ENCODE assay signal across 35 cellular contexts in the genomic region with DNA sequence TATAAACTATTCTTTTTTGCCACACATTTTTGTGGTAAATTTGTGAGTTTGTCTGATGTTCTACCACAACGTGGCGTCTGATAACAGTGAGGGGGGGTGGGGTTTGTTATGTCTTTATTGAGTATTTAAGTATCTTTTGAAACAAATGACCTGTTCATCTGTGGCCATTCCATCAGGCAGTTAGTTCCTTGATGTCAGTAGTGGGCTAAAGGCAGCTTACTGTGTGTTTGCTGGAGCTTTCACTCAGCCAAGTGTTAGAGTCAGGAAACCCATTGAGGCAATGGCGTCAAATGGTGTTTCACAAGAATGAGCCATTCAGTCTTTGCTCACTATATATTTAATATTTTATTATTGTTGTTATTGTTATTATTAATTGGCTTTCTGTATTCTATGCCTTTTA. TPM values are rescaled to one million over a fixed set of nuclear protein-coding genes. Genes with fewer than 3 reads are reported as not detected.
DNase-seq lines count a peak whose midpoint lies in the region; ATAC-seq, FAIRE-seq and TF ChIP-seq lines count a peak whose summit lies in the region.
"Had no signal": no experiment of that assay in that cellular context is flagged by ENCODE, and none has a peak within 500 bp of the region (broad histone marks: within the 10 kb centered on the region; RNA-seq: fewer than 3 reads in every experiment).

No MANE protein-coding gene starts in this region.

- FAIRE-seq in HepG2 (lab: Jason Lieb, UNC) (no peak), H1 (lab: Jason Lieb, UNC) (no peak)
- FAIRE-seq: A204.1, A549, D721Med had no signal

- no peaks in the 10 kb centered on the region; the same call in 1 of the 2 replicates for H3K79me1 ChIP-seq in H1 (ENCODE audit: low read depth, low read length)

- intact Hi-C loops in HepG2 (cut with micrococcal nuclease; ENCODE audit: unreplicated experiment) (no loop called here), right lobe of liver (cut with DNase I) (no loop called here)

- no peak overlapping the region for H3K4me3 Mint-ChIP-seq in HFFc6
- H3K4me3 Mint-ChIP-seq: B cell; CD14-positive monocyte; CD4-positive, alpha-beta memory T cell; CD4-positive, alpha-beta T cell; CD4-positive, CD25-positive, alpha-beta regulatory T cell; CD8-positive, alpha-beta memory T cell; CD8-positive, alpha-beta T cell had no signal

- peaks cover 18% of the 10 kb centered on the region for H3K27me3 Mint-ChIP-seq in HFFc6 (ENCODE audit: insufficient read depth)
- H3K27me3 Mint-ChIP-seq: B cell; CD4-positive, alpha-beta memory T cell; CD4-positive, alpha-beta T cell; CD4-positive, CD25-positive, alpha-beta regulatory T cell; CD8-positive, alpha-beta memory T cell had no signal

- CTCF ChIA-PET in HepG2 (lab: Yijun Ruan, JAX; ENCODE audit: low intra/inter-chr PET ratio, low total read pairs) (no interaction called here), H1 (lab: Charles Lee; ENCODE audit: partially characterized antibody) (interaction anchor here (1.0 to 1.3 kb wide), 2 partner anchors 11 to 307 kb away, joined by 4 read pairs; no protein-coding TSS in a partner anchor)

- H3K27me3 ChIP-seq in HepG2 (ENCODE audit: control insufficient read depth in 1 of 2, insufficient read depth in 2 of 2, low read length in 2 of 2), result no peaks in the 10 kb centered on the region
- no peaks in the 10 kb centered on the region for H3K27me3 ChIP-seq in right lobe of liver
- no peaks in the 10 kb centered on the region for H3K27me3 ChIP-seq in H1 (replicated peaks in 1 of 4; ENCODE audit: control insufficient read depth in 3 of 4, extremely low read depth in 1 of 4, insufficient read depth in 3 of 4, low read length in 3 of 4)
- H3K27me3 ChIP-seq: BE2C; BLaER1; BLaER1 treated with 17β-estradiol and CSF1 and Interleukin-3, amounts not matched to agents 10 nM and 100 nM had no signal

- H3K27ac ChIP-seq in HepG2 (ENCODE audit: extremely low read length, insufficient read depth, low read length) (no peak overlapping the region), right lobe of liver (no peak overlapping the region), H1 (ENCODE audit: low read depth, low read length) (no peak overlapping the region)
- H3K27ac ChIP-seq: 22Rv1; A549; BLaER1; BLaER1 treated with 17β-estradiol and CSF1 and Interleukin-3, amounts not matched to agents 10 nM and 100 nM; C4-2B had no signal

- H3K4me3 ChIP-seq in HepG2 (replicated peaks in 1 of 3; ENCODE audit: insufficient read depth in 1 of 3, low read depth in 2 of 3, low read length in 3 of 3), result no peak overlapping the region
- H3K4me3 ChIP-seq in right lobe of liver, result no peak overlapping the region
- no peak overlapping the region for H3K4me3 ChIP-seq in H1 (ENCODE audit: extremely low read depth in 1 of 4, insufficient read depth in 2 of 4, low read depth in 3 of 4, low read length in 4 of 4)
- H3K4me3 ChIP-seq: A549; BLaER1; BLaER1 treated with 17β-estradiol and CSF1 and Interleukin-3, amounts not matched to agents 10 nM and 100 nM had no signal

- peaks cover 17 to 80% of the 10 kb centered on the region in 2 experiments for H3K36me3 ChIP-seq in HepG2 (replicated peaks in 1 of 2; ENCODE audit: control insufficient read depth in 1 of 2, insufficient read depth in 2 of 2, low read length in 2 of 2)
- H3K36me3 ChIP-seq in right lobe of liver, result peaks cover 0 to 50% (median 22%) of the 10 kb centered on the region in 4 donors
- peaks cover 5 to 27% (median 10%) of the 10 kb centered on the region in 4 experiments; a peak in 7 of 8 replicates for H3K36me3 ChIP-seq in H1 (ENCODE audit: control insufficient read depth in 2 of 4, insufficient read depth in 4 of 4, low read length in 3 of 4)

- H3K56ac ChIP-seq in H1 (replicated peaks; ENCODE audit: insufficient read length, low read depth, low read length), result peak overlapping the region; percentile 69

- H2AFZ ChIP-seq in HepG2 (ENCODE audit: low read length) (no peak overlapping the region), H1 (ENCODE audit: low read length) (no peak overlapping the region)

- no peak overlapping the region for H2BK20ac ChIP-seq in H1 (ENCODE audit: low read length)

- TF ChIP-seq POLR2A in HepG2 (IDR thresholded peaks at IDR 0.05; ENCODE audit: insufficient read depth in 1 of 2, low read depth in 2 of 2, low read length in 2 of 2) (no peak), right lobe of liver (IDR thresholded peaks at IDR 0.05) (no peak), H1 (IDR thresholded peaks at IDR 0.05; ENCODE audit: control extremely low read depth in 1 of 2, low read depth in 2 of 2, low read length in 2 of 2) (no peak)

- 97% methylated on average over 3 of the region's 3 CpGs for WGBS in HepG2 (ENCODE audit: low lambda C conversion rate)
- WGBS in right lobe of liver (ENCODE audit: insufficient coverage, low coverage, low lambda C conversion rate, missing lambda C conversion rate), result 97% methylated on average over 3 of the region's 3 CpGs
- WGBS in H1 (ENCODE audit: extremely low coverage in 1 of 2, insufficient coverage in 1 of 2, insufficient read length in 1 of 2, insufficient replicate concordance in 2 of 2, low coverage in 1 of 2, low lambda C conversion rate in 2 of 2, missing lambda C conversion rate in 1 of 2), 2 experiments, result 96% methylated on average over 3 of the region's 3 CpGs; no CpG with 5 or more reads in 1 of the 2 experiments

- in situ Hi-C loops in HepG2 (cut with HindIII; ENCODE audit: extremely low pct_ligation_motif_present, low pct_unique_long_range_greater_than_20kb), result no loop called here
- in situ Hi-C loops in SK-MEL-5 (cut with HindIII; ENCODE audit: low pct_unique_long_range_greater_than_20kb, low sequenced_read_pairs), result no loop called here

- BruUV-seq in HepG2 (replicated peaks; lab: Mats Ljungman, UMichigan), result no TSS peak

- DNase-seq in HepG2 (ENCODE audit: low spot score), result no peak
- DNase-seq in right lobe of liver, result no peak
- peak; percentile 53 for DNase-seq in SK-MEL-5 (ENCODE audit: low read depth, low spot score)
- DNase-seq in H1 (ENCODE audit: low read depth in 1 of 2, low spot score in 2 of 2), result no peak
- no peak for DNase-seq in HFFc6
- DNase-seq: 8988T; ACHN; AML-193; BE2C; C1 segment of cervical spinal cord; Caco-2; Calu3; CD4-positive, alpha-beta memory T cell; CD4-positive, alpha-beta T cell; CD4-positive, CD25-positive, alpha-beta regulatory T cell; CD8-positive, alpha-beta memory T cell; CD8-positive, alpha-beta T cell; COR-L47; DMS 273 treated with DMSO at 0.1 percent for 48 hours; DMS153; DMS53; DMS79; DMS79 treated with DMSO at 0.1 percent for 48 hours; DND-41; EL had no signal

- no peak overlapping the region for H2BK12ac ChIP-seq in H1 (ENCODE audit: low read depth, low read length)

- H3K9me3 ChIP-seq in HepG2 (ENCODE audit: low read length) (no peaks in the 10 kb centered on the region), right lobe of liver (no peaks in the 10 kb centered on the region), H1 (ENCODE audit: insufficient read depth in 2 of 2, low read depth in 1 of 2, low read length in 1 of 2) (no peaks in the 10 kb centered on the region)
- H3K9me3 ChIP-seq: A549; BE2C; BLaER1; BLaER1 treated with 17β-estradiol and CSF1 and Interleukin-3, amounts not matched to agents 10 nM and 100 nM; Caco-2 had no signal

- H3K4me1 Mint-ChIP-seq in HFFc6 (ENCODE audit: low read depth), result peaks cover 29% of the 10 kb centered on the region
- H3K4me1 Mint-ChIP-seq: B cell, CD14-positive monocyte had no signal

- TF ChIP-seq CTCF in HepG2 (CRISPR knock-in tag; IDR thresholded peaks at IDR 0.05) (no peak), right lobe of liver (IDR thresholded peaks at IDR 0.05) (no peak), H1 (IDR thresholded peaks at IDR 0.05; ENCODE audit: control extremely low read depth in 1 of 3, insufficient read depth in 1 of 3, low read depth in 1 of 3, low read length in 3 of 3) (no peak), HFFc6 (IDR thresholded peaks at IDR 0.05) (no peak)

- no peaks in the 10 kb centered on the region for H3K9me3 Mint-ChIP-seq in HFFc6
- H3K9me3 Mint-ChIP-seq: CD14-positive monocyte; CD4-positive, alpha-beta memory T cell; CD4-positive, alpha-beta T cell; CD4-positive, CD25-positive, alpha-beta regulatory T cell; CD8-positive, alpha-beta memory T cell; CD8-positive, alpha-beta T cell had no signal

- H4K91ac ChIP-seq in H1 (replicated peaks; ENCODE audit: insufficient read length, low read length), result no peak overlapping the region

- TF ChIP-seq RAD21 in HepG2 (CRISPR knock-in tag; IDR thresholded peaks at IDR 0.05), result no peak
- TF ChIP-seq RAD21 in H1 (IDR thresholded peaks at IDR 0.05 in 1 of 2, conservative IDR thresholded peaks at IDR 0.05 in 1 of 2; ENCODE audit: low read depth in 2 of 2, low read length in 2 of 2), result no peak

- H2BK5ac ChIP-seq in H1 (ENCODE audit: low read depth, low read length), result no peak overlapping the region

- H4K5ac ChIP-seq in H1 (ENCODE audit: insufficient read length, low read depth, low read length), result no peak overlapping the region

- no peaks in the 10 kb centered on the region for H3K79me2 ChIP-seq in HepG2 (ENCODE audit: insufficient read depth, low read length)
- no peaks in the 10 kb centered on the region for H3K79me2 ChIP-seq in H1 (ENCODE audit: control insufficient read depth in 1 of 2, insufficient read depth in 2 of 2, low read length in 2 of 2)

- no peak overlapping the region for H3K27ac Mint-ChIP-seq in HFFc6
- H3K27ac Mint-ChIP-seq: B cell; CD14-positive monocyte; CD4-positive, alpha-beta T cell; CD8-positive, alpha-beta T cell had no signal

- no peaks in the 10 kb centered on the region for H3K23me2 ChIP-seq in H1 (ENCODE audit: low read depth, low read length)

- no peak overlapping the region for H3K14ac ChIP-seq in H1 (ENCODE audit: insufficient read length)

- H3K23ac ChIP-seq in H1 (ENCODE audit: insufficient read length), result no peak overlapping the region

- H4K8ac ChIP-seq in H1 (ENCODE audit: extremely low read depth, insufficient read depth, low read length), result no peak overlapping the region

- no peak overlapping the region for H3K4me2 ChIP-seq in HepG2 (ENCODE audit: low read depth, low read length)
- H3K4me2 ChIP-seq in H1 (ENCODE audit: insufficient read depth in 1 of 2, low read depth in 2 of 2, low read length in 2 of 2), result no peak overlapping the region
- H3K4me2 ChIP-seq: A549; BLaER1; BLaER1 treated with 17β-estradiol and CSF1 and Interleukin-3, amounts not matched to agents 10 nM and 100 nM had no signal

- no peak for TF ChIP-seq EP300 in HepG2 (IDR thresholded peaks at IDR 0.05; ENCODE audit: low read depth in 2 of 2, low read length in 2 of 2)
- no peak for TF ChIP-seq EP300 in HepG2 (CRISPR knock-in tag; IDR thresholded peaks at IDR 0.05; ENCODE audit: borderline replicate concordance)
- no peak for TF ChIP-seq EP300 in H1 (IDR thresholded peaks at IDR 0.05; ENCODE audit: borderline replicate concordance in 1 of 2, low read depth in 2 of 2, low read length in 2 of 2)

- no peak overlapping the region for H3K18ac ChIP-seq in H1 (ENCODE audit: extremely low read depth, low read length)

- no peak overlapping the region for H2AK5ac ChIP-seq in H1 (ENCODE audit: low read depth, low read length)

- POLR2A ChIA-PET in HepG2 (lab: Yijun Ruan, JAX) (no interaction called here), H1 (lab: Charles Lee; ENCODE audit: partially characterized antibody) (no interaction called here)

- no peak overlapping the region for H2BK15ac ChIP-seq in H1 (ENCODE audit: low read length)

- H3K4me1 ChIP-seq in HepG2 (ENCODE audit: insufficient read depth, low read length), result no peaks in the 10 kb centered on the region
- no peaks in the 10 kb centered on the region for H3K4me1 ChIP-seq in right lobe of liver
- peaks cover 0 to 2% (median 0%) of the 10 kb centered on the region in 4 experiments; a peak in 1 of 7 replicates for H3K4me1 ChIP-seq in H1 (replicated peaks in 1 of 4; ENCODE audit: control insufficient read depth in 3 of 4, insufficient read depth in 4 of 4, low read length in 3 of 4)
- H3K4me1 ChIP-seq: BE2C; BLaER1; BLaER1 treated with 17β-estradiol and CSF1 and Interleukin-3, amounts not matched to agents 10 nM and 100 nM; Caco-2 had no signal

- H3K9ac ChIP-seq in HepG2 (ENCODE audit: insufficient read depth, low read depth, low read length), result no peak overlapping the region
- no peak overlapping the region for H3K9ac ChIP-seq in H1 (replicated peaks in 1 of 4; ENCODE audit: extremely low read depth in 1 of 4, low read depth in 3 of 4, low read length in 3 of 4)
- H3K9ac ChIP-seq: BLaER1; BLaER1 treated with 17β-estradiol and CSF1 and Interleukin-3, amounts not matched to agents 10 nM and 100 nM had no signal

- no peak overlapping the region for H2BK120ac ChIP-seq in H1 (replicated peaks; ENCODE audit: low read depth, low read length)

- no peak for ATAC-seq in HepG2
- ATAC-seq in right lobe of liver, result no peak
- ATAC-seq in HG03135 (IDR thresholded peaks at IDR 0.05; ENCODE audit: unreplicated experiment), result no peak
- ATAC-seq: A549; CD8-positive, alpha-beta T cell had no signal

- H3K36me3 Mint-ChIP-seq in HFFc6 (ENCODE audit: low read depth), result peaks cover 42% of the 10 kb centered on the region

- no peak overlapping the region for H3K4ac ChIP-seq in H1 (replicated peaks; ENCODE audit: insufficient read length, low read depth, low read length)

- H4K20me1 ChIP-seq in HepG2 (ENCODE audit: insufficient read depth, low read length), result no peaks in the 10 kb centered on the region
- no peaks in the 10 kb centered on the region for H4K20me1 ChIP-seq in H1 (replicated peaks in 1 of 2; ENCODE audit: control insufficient read depth in 1 of 2, insufficient read depth in 2 of 2, low read length in 2 of 2)
- H4K20me1 ChIP-seq: BLaER1 had no signal

RNA-seq across cellular contexts. Expression of gene NQO1, which starts 28.0 kb away (rescaled TPM):
- 1,060 and 1,621 TPM in 2 replicates for total RNA-seq in HepG2 (2016; rRNA removed; fragmentation: Illumina TruSeq; extraction: Trizol)
- total RNA-seq in HepG2 (2016; cell fraction: cytosol; rRNA removed; fragmentation: Illumina TruSeq; extraction: Trizol; ENCODE audit: low read depth), result 149 and 161 TPM in 2 replicates
- total RNA-seq in HepG2 (2016; cell fraction: insoluble cytoplasmic fraction; rRNA removed; fragmentation: Illumina TruSeq; extraction: Trizol), result 1,077 and 1,733 TPM in 2 replicates
- 191 and 197 TPM in 2 replicates for total RNA-seq in HepG2 (2016; cell fraction: membrane; rRNA removed; fragmentation: Illumina TruSeq; extraction: Trizol)
- total RNA-seq in HepG2 (2016; cell fraction: nucleus; rRNA removed; fragmentation: Illumina TruSeq; extraction: Trizol), result 379 and 382 TPM in 2 replicates
- polyA plus RNA-seq in HepG2 (2011; rRNA removed), result 304 and 464 TPM in 2 replicates
- 354 and 445 TPM in 2 replicates for polyA plus RNA-seq in HepG2 (2011; cell fraction: cytosol; rRNA removed)
- 76.3 and 83.7 TPM in 2 replicates for polyA plus RNA-seq in HepG2 (2011; cell fraction: nucleus; rRNA removed)
- polyA plus RNA-seq in HepG2 (2012), result 328 and 393 TPM in 2 replicates
- polyA plus RNA-seq in HepG2 (2016; cell fraction: cytosol; fragmentation: Illumina TruSeq; extraction: Trizol; ENCODE audit: low read depth), result 156 and 179 TPM in 2 replicates
- 1,625 and 1,852 TPM in 2 replicates for polyA plus RNA-seq in HepG2 (2016; cell fraction: insoluble cytoplasmic fraction; fragmentation: Illumina TruSeq; extraction: Trizol; ENCODE audit: low read depth)
- polyA plus RNA-seq in HepG2 (2016; cell fraction: membrane; fragmentation: Illumina TruSeq; extraction: Trizol; ENCODE audit: low read depth), result 151 and 153 TPM in 2 replicates
- 546 and 575 TPM in 2 replicates for polyA plus RNA-seq in HepG2 (2016; cell fraction: nucleus; fragmentation: Illumina TruSeq; extraction: Trizol; ENCODE audit: insufficient read depth, low read depth)
- polyA minus RNA-seq in HepG2 (2011; rRNA and poly(A)+ RNA removed; ENCODE audit: low replicate concordance), result 222 and 280 TPM in 2 replicates
- polyA minus RNA-seq in HepG2 (2011; cell fraction: cytosol; rRNA and poly(A)+ RNA removed), result 119 and 160 TPM in 2 replicates
- polyA minus RNA-seq in HepG2 (2011; cell fraction: nucleus; rRNA and poly(A)+ RNA removed), result 42.0 and 49.5 TPM in 2 replicates
- total RNA-seq in right lobe of liver, result 10 to 100 TPM in 3 of 6 experiments, 1 to 10 TPM in 3; 1.5 to 26.6 (median 8.5) TPM
- total RNA-seq in SK-MEL-5 (2014; rRNA removed; shearing (Covaris generic)), result 1,689 and 1,774 TPM in 2 replicates
- 1,469 and 1,516 TPM in 2 replicates for polyA plus RNA-seq in SK-MEL-5 (2015; cell fraction: cytosol; rRNA removed)
- polyA plus RNA-seq in SK-MEL-5 (2015; cell fraction: nucleus; rRNA removed), result 273 and 283 TPM in 2 replicates
- total RNA-seq in H1 (2021; fragmentation: NEBNext Ultra II Directional; extraction: Animal tissue kit (Norgen Biotek cat#: 25700)), result 45.3 and 45.7 TPM in 2 replicates
- polyA plus RNA-seq in H1 (2011; rRNA removed), result 24.6 and 32.7 TPM in 2 replicates
- 34.3 TPM for polyA plus RNA-seq in H1 (2011; cell fraction: cytosol; rRNA removed)
- 20.5 TPM for polyA plus RNA-seq in H1 (2011; cell fraction: nucleus; rRNA removed)
- polyA plus RNA-seq in H1 (2012, experiment 1 of 2), result 46.7 to 66.1 TPM (median 57.0 TPM) in 4 replicates
- polyA plus RNA-seq in H1 (2012, experiment 2 of 2), result 96.8 TPM
- 72.7 TPM for polyA plus RNA-seq in H1 (2013, experiment 1 of 2)
- polyA plus RNA-seq in H1 (2013, experiment 2 of 2), result 74.9 TPM
- 32.8 and 33.4 TPM in 2 replicates for polyA minus RNA-seq in H1 (2011; rRNA and poly(A)+ RNA removed)
- polyA minus RNA-seq in H1 (2011; cell fraction: cytosol; rRNA and poly(A)+ RNA removed), result 15.0 TPM
- 11.0 TPM for polyA minus RNA-seq in H1 (2011; cell fraction: nucleus; rRNA and poly(A)+ RNA removed)
- 100 to 1,000 TPM; 248 to 801 (median 737) TPM for total RNA-seq in HFFc6 (2021; fragmentation: NEBNext Ultra II Directional; extraction: Animal tissue kit (Norgen Biotek cat#: 25700))

RNA-seq across cellular contexts. Expression of gene NOB1, which starts 56.3 kb away (rescaled TPM):
- total RNA-seq in HepG2 (2016; rRNA removed; fragmentation: Illumina TruSeq; extraction: Trizol) (47.1 and 83.5 TPM in 2 replicates), right lobe of liver (10 to 100 TPM; 15.5 to 19.5 (median 16.6) TPM)
- 30.5 and 33.0 TPM in 2 replicates for total RNA-seq in HepG2 (2016; cell fraction: cytosol; rRNA removed; fragmentation: Illumina TruSeq; extraction: Trizol; ENCODE audit: low read depth)
- 48.8 and 85.3 TPM in 2 replicates for total RNA-seq in HepG2 (2016; cell fraction: insoluble cytoplasmic fraction; rRNA removed; fragmentation: Illumina TruSeq; extraction: Trizol)
- total RNA-seq in HepG2 (2016; cell fraction: membrane; rRNA removed; fragmentation: Illumina TruSeq; extraction: Trizol), result 54.4 and 54.7 TPM in 2 replicates
- 37.1 and 40.2 TPM in 2 replicates for total RNA-seq in HepG2 (2016; cell fraction: nucleus; rRNA removed; fragmentation: Illumina TruSeq; extraction: Trizol)
- polyA plus RNA-seq in HepG2 (2011; rRNA removed) (159 and 162 TPM in 2 replicates), H1 (2011; rRNA removed) (108 and 127 TPM in 2 replicates)
- 187 and 245 TPM in 2 replicates for polyA plus RNA-seq in HepG2 (2011; cell fraction: cytosol; rRNA removed)
- polyA plus RNA-seq in HepG2 (2011; cell fraction: nucleus; rRNA removed), result 97.8 and 101 TPM in 2 replicates
- polyA plus RNA-seq in HepG2 (2012), result 151 and 164 TPM in 2 replicates
- polyA plus RNA-seq in HepG2 (2016; cell fraction: cytosol; fragmentation: Illumina TruSeq; extraction: Trizol; ENCODE audit: low read depth), result 53.6 and 57.2 TPM in 2 replicates
- polyA plus RNA-seq in HepG2 (2016; cell fraction: insoluble cytoplasmic fraction; fragmentation: Illumina TruSeq; extraction: Trizol; ENCODE audit: low read depth), result 224 and 233 TPM in 2 replicates
- 81.4 and 91.5 TPM in 2 replicates for polyA plus RNA-seq in HepG2 (2016; cell fraction: membrane; fragmentation: Illumina TruSeq; extraction: Trizol; ENCODE audit: low read depth)
- polyA plus RNA-seq in HepG2 (2016; cell fraction: nucleus; fragmentation: Illumina TruSeq; extraction: Trizol; ENCODE audit: insufficient read depth, low read depth), result 100 and 106 TPM in 2 replicates
- 115 and 322 TPM in 2 replicates for polyA minus RNA-seq in HepG2 (2011; rRNA and poly(A)+ RNA removed; ENCODE audit: low replicate concordance)
- polyA minus RNA-seq in HepG2 (2011; cell fraction: cytosol; rRNA and poly(A)+ RNA removed), result 172 TPM in 2 replicates
- 70.4 and 93.7 TPM in 2 replicates for polyA minus RNA-seq in HepG2 (2011; cell fraction: nucleus; rRNA and poly(A)+ RNA removed)
- 14.6 and 16.5 TPM in 2 replicates for total RNA-seq in SK-MEL-5 (2014; rRNA removed; shearing (Covaris generic))
- 68.3 and 78.1 TPM in 2 replicates for polyA plus RNA-seq in SK-MEL-5 (2015; cell fraction: cytosol; rRNA removed)
- polyA plus RNA-seq in SK-MEL-5 (2015; cell fraction: nucleus; rRNA removed), result 25.5 and 29.3 TPM in 2 replicates
- 88.2 and 92.5 TPM in 2 replicates for total RNA-seq in H1 (2021; fragmentation: NEBNext Ultra II Directional; extraction: Animal tissue kit (Norgen Biotek cat#: 25700))
- polyA plus RNA-seq in H1 (2011; cell fraction: cytosol; rRNA removed), result 134 TPM
- polyA plus RNA-seq in H1 (2011; cell fraction: nucleus; rRNA removed), result 106 TPM
- polyA plus RNA-seq in H1 (2012, experiment 1 of 2), result 77.1 to 120 TPM (median 115 TPM) in 4 replicates
- 103 TPM for polyA plus RNA-seq in H1 (2012, experiment 2 of 2)
- polyA plus RNA-seq in H1 (2013, experiment 1 of 2), result 69.4 TPM
- 70.7 TPM for polyA plus RNA-seq in H1 (2013, experiment 2 of 2)
- 83.3 and 98.7 TPM in 2 replicates for polyA minus RNA-seq in H1 (2011; rRNA and poly(A)+ RNA removed)
- 75.2 TPM for polyA minus RNA-seq in H1 (2011; cell fraction: cytosol; rRNA and poly(A)+ RNA removed)
- polyA minus RNA-seq in H1 (2011; cell fraction: nucleus; rRNA and poly(A)+ RNA removed), result 69.7 TPM
- 10 to 100 TPM; 52.3 to 59.3 (median 55.2) TPM for total RNA-seq in HFFc6 (2021; fragmentation: NEBNext Ultra II Directional; extraction: Animal tissue kit (Norgen Biotek cat#: 25700))
